ENCODE assay signal across 8 cellular contexts in the genomic region with DNA sequence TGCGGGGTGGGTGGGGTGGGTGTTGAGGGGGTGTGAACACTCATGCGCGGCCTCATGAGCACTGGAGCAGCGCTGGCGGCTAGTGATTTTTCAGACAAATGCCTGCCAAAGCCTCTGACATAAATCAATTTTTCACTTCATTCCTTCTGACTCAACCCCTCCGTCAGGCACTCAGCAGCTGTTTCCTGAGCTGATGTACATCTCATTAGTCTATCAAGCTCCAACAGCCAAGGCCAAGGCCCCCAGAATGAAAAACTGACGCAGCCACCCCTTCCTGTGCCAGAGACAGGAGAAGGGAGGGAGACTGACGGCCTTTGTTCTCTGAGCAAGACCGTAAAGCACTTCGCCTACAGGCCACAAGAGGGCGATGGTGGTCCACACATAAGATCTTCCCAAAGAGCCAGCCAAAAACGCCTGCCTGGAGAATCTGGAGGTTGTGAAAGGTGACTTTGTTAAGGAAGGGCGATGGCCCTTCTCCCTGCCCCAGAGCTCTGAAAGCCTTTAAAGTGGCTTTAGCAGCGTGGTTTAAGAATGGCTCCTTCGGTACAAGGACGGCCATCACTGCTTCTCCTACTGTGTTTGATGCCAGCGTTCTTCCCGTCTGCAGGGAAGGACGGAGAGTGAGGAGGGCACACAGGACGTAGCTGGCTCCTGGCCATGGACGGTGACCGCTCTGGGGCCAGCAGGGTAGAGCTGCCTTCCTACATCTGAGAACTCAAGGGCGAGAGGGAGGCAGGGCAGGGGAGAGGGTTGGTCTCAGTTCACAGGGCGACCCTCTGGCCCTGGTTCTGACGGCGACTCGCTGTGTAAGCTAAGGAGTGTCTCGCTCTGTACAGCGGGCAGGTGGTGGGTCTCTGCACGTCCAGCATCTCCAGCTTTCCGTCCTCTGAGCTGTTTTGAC. TPM values are rescaled to one million over a fixed set of nuclear protein-coding genes. Genes with fewer than 3 reads are reported as not detected.
A peak's percentile ranks its signal among the peaks of the same experiment; 100 is the strongest.
DNase-seq lines count a peak whose midpoint lies in the region; ATAC-seq and TF ChIP-seq lines count a peak whose summit lies in the region.

No MANE protein-coding gene starts in this region.

- intact Hi-C loops in lower leg skin (cut with DNase I; ENCODE audit: low total_unique reads) = loop anchor here (10.0 kb wide), 1 partner anchor 1250 kb away; no protein-coding TSS in a partner anchor

- TF ChIP-seq CTCF in AG09319 (IDR thresholded peaks at IDR 0.05; ENCODE audit: low read depth, low read length) = peak; percentile 91
- peak; percentile 86 for TF ChIP-seq CTCF in coronary artery (IDR thresholded peaks at IDR 0.05)
- peak in 1 of 3 donors; percentile 78 for TF ChIP-seq CTCF in lower leg skin (IDR thresholded peaks at IDR 0.05)

- peak overlapping the region in 1 of 2 donors; percentile 38 for H3K27ac ChIP-seq in coronary artery

- H3K4me3 ChIP-seq in coronary artery (peak overlapping the region; percentile 55), lower leg skin (ENCODE audit: low read depth, poor library complexity, severe bottlenecking) (no peak overlapping the region)

- no peak for TF ChIP-seq POLR2A in lower leg skin (IDR thresholded peaks at IDR 0.05)

- peak; percentile 75 for DNase-seq in AG09319 (ENCODE audit: extremely low read depth, low read depth)
- DNase-seq in NCI-H460 (ENCODE audit: extremely low read depth, low read depth) = peak; percentile 86
- DNase-seq in activated CD4-positive, alpha-beta T cell treated with anti-CD3 and anti-CD28 coated beads for 4 hours = peak; percentile 59 to 75
- peak; percentile 88 for DNase-seq in coronary artery (ENCODE audit: low spot score)
- peak; percentile 91 to 97 for DNase-seq in lower leg skin (ENCODE audit: low spot score in 2 of 2)
- peak; percentile 59 to 64 for DNase-seq in stimulated activated CD4-positive, alpha-beta T cell treated with anti-CD3 and anti-CD28 coated beads, Interleukin-4, amount 100 ng/mL, for 4 hours

- WGBS in lower leg skin, 2 donors = 27 to 32% methylated on average over 31 of the region's 31 CpGs

- peak; percentile 39 for ATAC-seq in GM19023 (IDR thresholded peaks at IDR 0.05; ENCODE audit: unreplicated experiment)
- ATAC-seq in HG03432 (IDR thresholded peaks at IDR 0.05; ENCODE audit: unreplicated experiment) = peak; percentile 56

RNA-seq across cellular contexts. Expression of a gene that starts 37.1 kb away (rescaled TPM):
- 67.8 and 68.5 TPM in 2 replicates for total RNA-seq in NCI-H460 (2014; rRNA removed; shearing (Covaris generic))
- 20.7 and 34.7 TPM in 2 replicates for polyA plus RNA-seq in NCI-H460 (2014; cell fraction: nucleus; rRNA removed)
- total RNA-seq in lower leg skin = 10 to 100 TPM; 23.8 to 31.1 (median 28.1) TPM

RNA-seq across cellular contexts. Expression of a gene that starts 37.4 kb away (rescaled TPM):
- 120 and 144 TPM in 2 replicates for total RNA-seq in NCI-H460 (2014; rRNA removed; shearing (Covaris generic))
- polyA plus RNA-seq in NCI-H460 (2014; cell fraction: nucleus; rRNA removed) = 69.7 and 72.5 TPM in 2 replicates
- 10 to 100 TPM; 58.6 to 82.0 (median 75.4) TPM for total RNA-seq in lower leg skin
